ENCODE assay signal across 37 cellular contexts in the genomic region with DNA sequence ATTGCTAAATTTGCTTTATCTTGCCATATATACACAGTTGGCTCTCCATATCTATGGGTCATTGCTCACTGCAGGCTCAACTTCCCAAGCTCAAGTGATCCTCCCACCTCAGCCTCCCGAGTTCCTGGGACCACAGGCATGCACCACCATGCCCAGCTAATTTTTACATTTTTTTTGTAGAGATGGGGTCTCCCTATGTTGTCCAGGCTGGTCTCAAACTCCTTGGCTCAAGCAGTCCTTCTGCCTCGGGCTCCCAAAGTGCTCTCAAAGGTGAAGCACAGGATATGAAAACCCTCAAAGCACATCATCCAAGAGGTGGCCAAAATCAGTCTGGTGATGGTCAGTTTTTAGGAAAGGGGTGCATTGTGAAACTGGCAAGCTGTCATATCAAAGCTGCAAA. TPM values are rescaled to one million over a fixed set of nuclear protein-coding genes. Genes with fewer than 3 reads are reported as not detected.
"Had no signal": no experiment of that assay in that cellular context is flagged by ENCODE, and none has a peak within 500 bp of the region (broad histone marks: within the 10 kb centered on the region; RNA-seq: fewer than 3 reads in every experiment).

No MANE protein-coding gene starts in this region.

- H3K9me3 ChIP-seq: esophagus muscularis mucosa, gastrocnemius medialis, heart left ventricle had no signal

- ATAC-seq: activated T-cell treated with anti-CD3 and anti-CD28 coated beads, Interleukin-2, amount 50 U/mL, for 72 hours; activated T-helper 17 cell treated with anti-CD3 and anti-CD28 coated beads, Interleukin-2, amount 50 U/mL, for 72 hours; foreskin keratinocyte; gastrocnemius medialis; heart left ventricle; T-helper 17 cell had no signal

- H3K27ac ChIP-seq: brain microvascular endothelial cell, coronary artery, dorsolateral prefrontal cortex, esophagus muscularis mucosa, foreskin keratinocyte, gastrocnemius medialis, heart left ventricle, WERI-Rb-1 had no signal

- DNase-seq: activated CD4-positive, alpha-beta memory T cell treated with anti-CD3 and anti-CD28 coated beads, Interleukin-2, amount 10 ng/mL, durations not matched to agents 7 days and 5 days; activated CD4-positive, alpha-beta T cell treated with anti-CD3 and anti-CD28 coated beads for 1 hour; activated CD4-positive, alpha-beta T cell treated with anti-CD3 and anti-CD28 coated beads for 4 hours; activated CD4-positive, alpha-beta T cell treated with anti-CD3 and anti-CD28 coated beads, Interleukin-2, amount 10 ng/mL, durations not matched to agents 7 days and 5 days; activated CD4-positive, alpha-beta T cell treated with anti-CD3 and anti-CD28 coated beads, Interleukin-2, amount 50 U/mL, for 4 hours; activated CD4-positive, CD25-positive, alpha-beta regulatory T cell; activated CD8-positive, alpha-beta memory T cell treated with anti-CD3 and anti-CD28 coated beads, Interleukin-2, amount 50 U/mL, for 48 hours; activated effector memory CD4-positive, alpha-beta T cell treated with Interleukin-2 at 50 U/mL for 16 hours; activated gamma-delta T cell treated with Interleukin-2 at 50 U/mL for 16 hours; activated naive CD4-positive, alpha-beta T cell treated with anti-CD3 and anti-CD28 coated beads, Interleukin-2, amount 50 U/mL, for 16 hours; activated naive CD4-positive, alpha-beta T cell treated with Interleukin-2 at 50 U/mL for 16 hours; activated T-cell treated with anti-CD3 and anti-CD28 coated beads for 4 hours; activated T-cell treated with anti-CD3 and anti-CD28 coated beads, Interleukin-2, amount 50 U/mL, for 24 hours; activated T-cell treated with anti-CD3 and anti-CD28 coated beads, Interleukin-2, amount 50 U/mL, for 72 hours; amniotic stem cell; anterior cingulate cortex; brain microvascular endothelial cell; dorsolateral prefrontal cortex; effector memory CD4-positive, alpha-beta T cell; endodermal cell; erythroblast; foreskin keratinocyte; gastrocnemius medialis; glutamatergic neuron; heart left ventricle; T-helper 1 cell; T-helper 17 cell; T1000; WERI-Rb-1 had no signal

- H3K36me3 ChIP-seq: brain microvascular endothelial cell, esophagus muscularis mucosa, gastrocnemius medialis, heart left ventricle, WERI-Rb-1 had no signal

- H3K27me3 ChIP-seq: brain microvascular endothelial cell, dorsolateral prefrontal cortex, esophagus muscularis mucosa, foreskin keratinocyte had no signal

- H3K9me3 Mint-ChIP-seq: activated CD4-positive, alpha-beta memory T cell treated with anti-CD3 and anti-CD28 coated beads, Interleukin-2, amount 10 ng/mL, durations not matched to agents 7 days and 5 days; activated CD4-positive, alpha-beta T cell treated with anti-CD3 and anti-CD28 coated beads, Interleukin-2, amount 10 ng/mL, durations not matched to agents 7 days and 5 days; activated T-cell treated with anti-CD3 and anti-CD28 coated beads, Interleukin-2, amount 50 U/mL, for 24 hours; activated T-cell treated with anti-CD3 and anti-CD28 coated beads, Interleukin-2, amount 50 U/mL, for 72 hours; activated T-helper 17 cell treated with anti-CD3 and anti-CD28 coated beads, Interleukin-2, amount 50 U/mL, for 72 hours; central memory CD8-positive, alpha-beta T cell; dendritic cell treated with granulocyte-macrophage colony-stimulating factor and Interleukin-4, amounts not matched to agents 40 ng/mL and 50 ng/mL, for 4 days; T-helper 2 cell treated with Interferon-gamma antibody and Interleukin-4, amounts not matched to agents 5 μg/mL and 100 μg/mL, for 36 hours had no signal

- H3K27ac Mint-ChIP-seq: activated CD4-positive, alpha-beta memory T cell treated with anti-CD3 and anti-CD28 coated beads, Interleukin-2, amount 10 ng/mL, durations not matched to agents 7 days and 5 days; activated CD4-positive, alpha-beta T cell treated with anti-CD3 and anti-CD28 coated beads, Interleukin-2, amount 10 ng/mL, durations not matched to agents 7 days and 5 days; activated naive CD8-positive, alpha-beta T cell; activated T-cell treated with anti-CD3 and anti-CD28 coated beads, Interleukin-2, amount 50 U/mL, for 24 hours; activated T-cell treated with anti-CD3 and anti-CD28 coated beads, Interleukin-2, amount 50 U/mL, for 72 hours; activated T-helper 17 cell treated with anti-CD3 and anti-CD28 coated beads, Interleukin-2, amount 50 U/mL, for 72 hours; dendritic cell treated with granulocyte-macrophage colony-stimulating factor and Interleukin-4, amounts not matched to agents 40 ng/mL and 50 ng/mL, for 4 days; endodermal cell; T-helper 17 cell; T-helper 2 cell treated with Interferon-gamma antibody and Interleukin-4, amounts not matched to agents 5 μg/mL and 100 μg/mL, for 36 hours had no signal

- H3K4me3 ChIP-seq: coronary artery, dorsolateral prefrontal cortex, esophagus muscularis mucosa, gastrocnemius medialis, heart left ventricle had no signal

- H3K36me3 Mint-ChIP-seq: activated naive CD8-positive, alpha-beta T cell had no signal

- H3K27me3 Mint-ChIP-seq: activated CD4-positive, alpha-beta memory T cell treated with anti-CD3 and anti-CD28 coated beads, Interleukin-2, amount 10 ng/mL, durations not matched to agents 7 days and 5 days; activated T-helper 17 cell treated with anti-CD3 and anti-CD28 coated beads, Interleukin-2, amount 50 U/mL, for 72 hours; central memory CD8-positive, alpha-beta T cell had no signal

- H3K4me1 ChIP-seq: esophagus muscularis mucosa, gastrocnemius medialis, heart left ventricle had no signal

- H3K4me3 Mint-ChIP-seq: activated CD4-positive, alpha-beta memory T cell treated with anti-CD3 and anti-CD28 coated beads, Interleukin-2, amount 10 ng/mL, durations not matched to agents 7 days and 5 days; activated CD4-positive, alpha-beta T cell treated with anti-CD3 and anti-CD28 coated beads, Interleukin-2, amount 10 ng/mL, durations not matched to agents 7 days and 5 days; activated naive CD8-positive, alpha-beta T cell; activated T-cell treated with anti-CD3 and anti-CD28 coated beads, Interleukin-2, amount 50 U/mL, for 24 hours; activated T-cell treated with anti-CD3 and anti-CD28 coated beads, Interleukin-2, amount 50 U/mL, for 72 hours; activated T-helper 17 cell treated with anti-CD3 and anti-CD28 coated beads, Interleukin-2, amount 50 U/mL, for 72 hours; central memory CD8-positive, alpha-beta T cell; dendritic cell treated with granulocyte-macrophage colony-stimulating factor and Interleukin-4, amounts not matched to agents 40 ng/mL and 50 ng/mL, for 4 days; endodermal cell; T-helper 17 cell; T-helper 2 cell treated with Interferon-gamma antibody and Interleukin-4, amounts not matched to agents 5 μg/mL and 100 μg/mL, for 36 hours had no signal

- H3K4me1 Mint-ChIP-seq: activated CD4-positive, alpha-beta memory T cell treated with anti-CD3 and anti-CD28 coated beads, Interleukin-2, amount 10 ng/mL, durations not matched to agents 7 days and 5 days; activated CD4-positive, alpha-beta T cell treated with anti-CD3 and anti-CD28 coated beads, Interleukin-2, amount 10 ng/mL, durations not matched to agents 7 days and 5 days; activated T-helper 17 cell treated with anti-CD3 and anti-CD28 coated beads, Interleukin-2, amount 50 U/mL, for 72 hours; central memory CD8-positive, alpha-beta T cell; endodermal cell; T-helper 17 cell had no signal

RNA-seq across cellular contexts. Expression of a gene that starts 11.8 kb away (rescaled TPM):
- total RNA-seq: cardiac septum had no signal
